ENCODE assay signal across 22 cellular contexts in the genomic region with DNA sequence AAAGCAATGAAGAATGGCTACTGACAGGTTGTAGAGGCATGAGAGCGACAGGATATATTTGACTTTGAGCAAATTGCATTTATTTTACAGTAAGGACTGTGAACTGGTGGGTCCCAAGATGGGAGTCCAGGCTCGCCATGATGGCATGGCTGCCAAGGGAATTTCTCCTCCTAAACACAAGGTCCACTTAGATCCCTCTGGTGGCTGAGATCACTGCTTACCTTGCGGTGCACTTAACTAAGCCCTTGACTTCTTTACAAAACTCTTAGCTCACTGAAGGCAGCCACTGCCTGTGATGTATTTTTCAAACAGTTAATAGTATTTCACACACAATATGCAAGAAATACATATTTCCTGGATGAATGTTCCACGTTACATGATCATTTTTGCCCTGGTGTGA. TPM values are rescaled to one million over a fixed set of nuclear protein-coding genes. Genes with fewer than 3 reads are reported as not detected.
DNase-seq lines count a peak whose midpoint lies in the region; ATAC-seq, FAIRE-seq and TF ChIP-seq lines count a peak whose summit lies in the region.
"Had no signal": no experiment of that assay in that cellular context is flagged by ENCODE, and none has a peak within 500 bp of the region (broad histone marks: within the 10 kb centered on the region; RNA-seq: fewer than 3 reads in every experiment).

No MANE protein-coding gene starts in this region.

- H3K9me3 ChIP-seq in heart left ventricle (peaks cover 0 to 15% (median 4%) of the 10 kb centered on the region in 12 donors), HepG2 (ENCODE audit: low read length) (peaks cover 12% of the 10 kb centered on the region; the same call in 1 of the 2 replicates), right lobe of liver (peaks cover 0 to 2% (median 0%) of the 10 kb centered on the region in 4 donors), esophagus muscularis mucosa (peaks cover 0 to 7% (median 0%) of the 10 kb centered on the region in 4 donors)

- FAIRE-seq in HepG2 (lab: Jason Lieb, UNC) = no peak
- FAIRE-seq: GM12892, GM18507, H54 had no signal

- WGBS in heart left ventricle, 4 donors = 88 to 94% (median 93%) methylated on average over 4 of the region's 4 CpGs
- WGBS in HepG2 (ENCODE audit: low lambda C conversion rate) = 41% methylated on average over 4 of the region's 4 CpGs
- WGBS in right lobe of liver (ENCODE audit: insufficient coverage, low coverage, low lambda C conversion rate, missing lambda C conversion rate) = 100% methylated on average over 2 of the region's 4 CpGs
- 96% methylated on average over 4 of the region's 4 CpGs for WGBS in esophagus muscularis mucosa

- peaks cover 0 to 37% (median 6%) of the 10 kb centered on the region in 12 donors for H3K4me1 ChIP-seq in heart left ventricle
- no peaks in the 10 kb centered on the region for H3K4me1 ChIP-seq in HepG2 (ENCODE audit: insufficient read depth, low read length)
- peaks cover 0 to 6% (median 0%) of the 10 kb centered on the region in 4 donors for H3K4me1 ChIP-seq in right lobe of liver
- H3K4me1 ChIP-seq in esophagus muscularis mucosa = peaks cover 0 to 3% (median 0%) of the 10 kb centered on the region in 4 donors

- H3K27ac ChIP-seq in heart left ventricle (peak overlapping the region in 9 of 12 donors; percentile 18 to 91 (median 80)), HepG2 (ENCODE audit: extremely low read length, insufficient read depth, low read length) (no peak overlapping the region), right lobe of liver (no peak overlapping the region), esophagus muscularis mucosa (replicated peaks in 1 of 4) (no peak overlapping the region)
- H3K27ac ChIP-seq: BLaER1, GM23248, HL-60 had no signal

- H3K36me3 ChIP-seq in heart left ventricle = no peaks in the 10 kb centered on the region
- H3K36me3 ChIP-seq in HepG2 (replicated peaks in 1 of 2; ENCODE audit: control insufficient read depth in 1 of 2, insufficient read depth in 2 of 2, low read length in 2 of 2) = no peaks in the 10 kb centered on the region
- no peaks in the 10 kb centered on the region for H3K36me3 ChIP-seq in right lobe of liver
- H3K36me3 ChIP-seq in esophagus muscularis mucosa = no peaks in the 10 kb centered on the region
- H3K36me3 ChIP-seq: BLaER1 had no signal

- no peak for TF ChIP-seq RAD21 in HepG2 (CRISPR knock-in tag; IDR thresholded peaks at IDR 0.05)

- intact Hi-C loops in heart left ventricle (cut with DNase I) = loop anchor here in 1 of 10 donors (5.0 kb wide), 1 partner anchor 160 kb away; no protein-coding TSS in a partner anchor
- intact Hi-C loops in Right ventricle myocardium inferior (cut with DNase I) = no loop called here
- intact Hi-C loops in HepG2 (cut with micrococcal nuclease; ENCODE audit: unreplicated experiment) = no loop called here
- intact Hi-C loops in right lobe of liver (cut with DNase I) = no loop called here
- intact Hi-C loops in esophagus muscularis mucosa (cut with DNase I) = no loop called here

- POLR2A ChIA-PET in HepG2 (lab: Yijun Ruan, JAX) = no interaction called here

- TF ChIP-seq CTCF in heart left ventricle (IDR thresholded peaks at IDR 0.05) (no peak), HepG2 (CRISPR knock-in tag; IDR thresholded peaks at IDR 0.05) (peak; percentile 26; the same call in 1 of the 2 replicates), right lobe of liver (IDR thresholded peaks at IDR 0.05) (no peak), esophagus muscularis mucosa (IDR thresholded peaks at IDR 0.05) (no peak)

- no peaks in the 10 kb centered on the region for H4K20me1 ChIP-seq in HepG2 (ENCODE audit: insufficient read depth, low read length)
- H4K20me1 ChIP-seq: BLaER1 had no signal

- in situ Hi-C loops in HepG2 (cut with HindIII; ENCODE audit: extremely low pct_ligation_motif_present, low pct_unique_long_range_greater_than_20kb) = no loop called here

- DNase-seq in heart left ventricle (no peak), Right ventricle myocardium inferior (ENCODE audit: missing footprints) (no peak), HepG2 (ENCODE audit: low spot score) (no peak), right lobe of liver (no peak), esophagus muscularis mucosa (ENCODE audit: extremely low spot score) (peak; percentile 47), NCI-H345 treated with DMSO at 0.1 percent for 48 hours (lab: John Stamatoyannopoulos, UW; ENCODE audit: unreplicated experiment) (no peak)
- DNase-seq in stimulated activated naive CD8-positive, alpha-beta T cell treated with anti-CD3 and anti-CD28 coated beads, Interleukin-15, Interleukin-2, amounts not matched to agents 100 U/mL and 50 U/mL, for 24 hours = no peak
- DNase-seq: 8988T; CD4-positive, alpha-beta memory T cell; DMS153; DMS79; GDM1; GM23248; HCEC 1CT had no signal

- ATAC-seq in heart left ventricle (no peak), Right ventricle myocardium inferior (no peak), HepG2 (peak; percentile 51), right lobe of liver (no peak)
- no peak for ATAC-seq in stimulated activated naive CD8-positive, alpha-beta T cell treated with anti-CD3 and anti-CD28 coated beads, Interleukin-15, Interleukin-2, amounts not matched to agents 100 U/mL and 50 U/mL, for 24 hours

- H3K27me3 ChIP-seq in heart left ventricle (no peaks in the 10 kb centered on the region), HepG2 (ENCODE audit: control insufficient read depth in 1 of 2, insufficient read depth in 2 of 2, low read length in 2 of 2) (peaks cover 0 to 5% of the 10 kb centered on the region in 2 experiments; a peak in 1 of 5 replicates), right lobe of liver (no peaks in the 10 kb centered on the region), esophagus muscularis mucosa (no peaks in the 10 kb centered on the region)
- H3K27me3 ChIP-seq: BLaER1 had no signal

- TF ChIP-seq POLR2A in heart left ventricle (IDR thresholded peaks at IDR 0.05) (no peak), HepG2 (IDR thresholded peaks at IDR 0.05; ENCODE audit: insufficient read depth in 1 of 2, low read depth in 2 of 2, low read length in 2 of 2) (no peak), right lobe of liver (IDR thresholded peaks at IDR 0.05) (no peak), esophagus muscularis mucosa (IDR thresholded peaks at IDR 0.05; ENCODE audit: low read depth) (no peak)

- no peak overlapping the region for H3K4me3 ChIP-seq in heart left ventricle
- no peak overlapping the region for H3K4me3 ChIP-seq in HepG2 (replicated peaks in 1 of 3; ENCODE audit: insufficient read depth in 1 of 3, low read depth in 2 of 3, low read length in 3 of 3)
- no peak overlapping the region for H3K4me3 ChIP-seq in right lobe of liver
- H3K4me3 ChIP-seq in esophagus muscularis mucosa = no peak overlapping the region
- H3K4me3 ChIP-seq: BLaER1, GM23248 had no signal

- no peak overlapping the region for H2AFZ ChIP-seq in HepG2 (ENCODE audit: low read length)
- H2AFZ ChIP-seq: GM23248 had no signal

- BruUV-seq in HepG2 (replicated peaks; lab: Mats Ljungman, UMichigan) = no TSS peak

- no peak overlapping the region for H3K9ac ChIP-seq in HepG2 (ENCODE audit: insufficient read depth, low read depth, low read length)
- H3K9ac ChIP-seq: BLaER1, GM23248 had no signal

- TF ChIP-seq EP300 in HepG2 (IDR thresholded peaks at IDR 0.05; ENCODE audit: low read depth in 2 of 2, low read length in 2 of 2) = no peak
- no peak for TF ChIP-seq EP300 in HepG2 (CRISPR knock-in tag; IDR thresholded peaks at IDR 0.05; ENCODE audit: borderline replicate concordance)
- no peak for TF ChIP-seq EP300 in esophagus muscularis mucosa (IDR thresholded peaks at IDR 0.05)

- CTCF ChIA-PET in HepG2 (lab: Yijun Ruan, JAX; ENCODE audit: low intra/inter-chr PET ratio, low total read pairs) = no interaction called here

- no peak overlapping the region for H3K4me2 ChIP-seq in HepG2 (ENCODE audit: low read depth, low read length)
- H3K4me2 ChIP-seq: BLaER1 had no signal

- no peaks in the 10 kb centered on the region for H3K79me2 ChIP-seq in HepG2 (ENCODE audit: insufficient read depth, low read length)

TF ChIP-seq in HepG2, 621 proteins besides CTCF, POLR2A, EP300 and RAD21 (continues in another document):
- TF ChIP-seq HCFC1 (IDR thresholded peaks at IDR 0.05; ENCODE audit: low read depth, low read length) = no peak

RNA-seq across cellular contexts. Expression of gene SORBS2, which starts 50.3 kb away (rescaled TPM):
- total RNA-seq in heart left ventricle (1,000 to 10,000 TPM in 7 of 9 donors, 100 to 1,000 TPM in 2; 966 to 2,158 (median 1,443) TPM), Right ventricle myocardium inferior (828 TPM), HepG2 (2016; rRNA removed; fragmentation: Illumina TruSeq; extraction: Trizol) (25.0 and 29.0 TPM in 2 replicates), right lobe of liver (100 to 1,000 TPM in 4 of 6 experiments, 10 to 100 TPM in 2; 60.8 to 144 (median 107) TPM), esophagus muscularis mucosa (1,000 to 10,000 TPM in 3 of 4 donors, 100 to 1,000 TPM in 1; 821 to 1,626 (median 1,353) TPM)
- polyA plus RNA-seq in heart left ventricle (100 to 1,000 TPM; 254 to 473 TPM), HepG2 (2011; rRNA removed) (55.9 and 80.5 TPM in 2 replicates)
- 7.2 and 7.3 TPM in 2 replicates for total RNA-seq in HepG2 (2016; cell fraction: cytosol; rRNA removed; fragmentation: Illumina TruSeq; extraction: Trizol; ENCODE audit: low read depth)
- 26.0 and 26.2 TPM in 2 replicates for total RNA-seq in HepG2 (2016; cell fraction: insoluble cytoplasmic fraction; rRNA removed; fragmentation: Illumina TruSeq; extraction: Trizol)
- total RNA-seq in HepG2 (2016; cell fraction: membrane; rRNA removed; fragmentation: Illumina TruSeq; extraction: Trizol) = 12.8 and 16.4 TPM in 2 replicates
- total RNA-seq in HepG2 (2016; cell fraction: nucleus; rRNA removed; fragmentation: Illumina TruSeq; extraction: Trizol) = 62.8 and 62.9 TPM in 2 replicates
- polyA plus RNA-seq in HepG2 (2011; cell fraction: cytosol; rRNA removed) = 38.4 and 48.7 TPM in 2 replicates
- 61.7 and 83.9 TPM in 2 replicates for polyA plus RNA-seq in HepG2 (2011; cell fraction: nucleus; rRNA removed)
- 34.7 and 45.4 TPM in 2 replicates for polyA plus RNA-seq in HepG2 (2012)
- polyA plus RNA-seq in HepG2 (2016; cell fraction: cytosol; fragmentation: Illumina TruSeq; extraction: Trizol; ENCODE audit: low read depth) = 1.7 and 2.6 TPM in 2 replicates
- polyA plus RNA-seq in HepG2 (2016; cell fraction: insoluble cytoplasmic fraction; fragmentation: Illumina TruSeq; extraction: Trizol; ENCODE audit: low read depth) = 29.6 and 32.7 TPM in 2 replicates
- 9.9 and 11.6 TPM in 2 replicates for polyA plus RNA-seq in HepG2 (2016; cell fraction: membrane; fragmentation: Illumina TruSeq; extraction: Trizol; ENCODE audit: low read depth)
- 27.2 and 29.5 TPM in 2 replicates for polyA plus RNA-seq in HepG2 (2016; cell fraction: nucleus; fragmentation: Illumina TruSeq; extraction: Trizol; ENCODE audit: insufficient read depth, low read depth)
- 11.3 and 137 TPM in 2 replicates for polyA minus RNA-seq in HepG2 (2011; rRNA and poly(A)+ RNA removed; ENCODE audit: low replicate concordance)
- 39.1 and 42.7 TPM in 2 replicates for polyA minus RNA-seq in HepG2 (2011; cell fraction: cytosol; rRNA and poly(A)+ RNA removed)
- 166 and 180 TPM in 2 replicates for polyA minus RNA-seq in HepG2 (2011; cell fraction: nucleus; rRNA and poly(A)+ RNA removed)
- total RNA-seq: A673; CD4-positive, alpha-beta memory T cell had no signal
- polyA plus RNA-seq: AG04450; CD14-positive monocyte; CD4-positive, alpha-beta memory T cell had no signal

Comparison
In these comparisons a context has a peak if more than half of its experiments do, and no peak if none do; other contexts are left out.
1. H3K27ac ChIP-seq: peak in heart left ventricle (9 of 12); none in HepG2 (single experiment), right lobe of liver (0 of 3) and esophagus muscularis mucosa (0 of 4).